8 cellular contexts compared by ENCODE assay signal in the genomic region with DNA sequence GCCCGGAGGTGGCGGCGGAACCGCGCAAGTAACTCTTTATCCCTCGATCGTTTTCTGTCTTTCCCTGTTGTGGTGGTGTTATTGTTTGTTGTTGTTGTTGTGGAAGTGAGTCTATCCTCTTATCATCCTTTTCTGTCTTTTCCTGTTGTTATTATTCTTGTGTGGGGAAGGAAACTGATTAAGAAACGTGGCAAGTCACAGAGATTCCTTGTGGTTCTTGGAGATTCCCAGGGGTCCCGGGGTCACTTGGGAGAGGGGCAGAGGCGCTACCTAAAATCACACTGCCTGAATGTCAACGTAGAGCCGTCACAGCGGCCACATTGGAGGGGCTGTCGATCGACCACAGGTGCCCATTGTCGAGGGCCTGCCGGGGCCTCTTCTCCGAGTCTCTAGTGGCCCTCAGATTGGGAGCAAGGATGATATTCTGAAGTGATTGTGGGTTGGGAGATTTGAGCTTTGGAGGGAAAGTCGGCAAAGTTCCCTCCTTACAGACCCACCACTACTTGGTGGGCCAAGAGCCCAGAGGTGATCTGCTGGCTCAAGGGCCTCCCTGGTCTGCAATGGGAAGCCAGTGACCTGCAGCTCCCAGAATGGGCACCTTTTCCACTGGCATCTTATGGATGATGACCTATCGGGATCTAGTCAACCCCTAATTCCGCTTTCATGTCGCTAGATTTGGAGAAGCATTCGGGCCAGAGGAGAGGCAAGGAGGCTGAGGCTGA. TPM values are rescaled to one million over a fixed set of nuclear protein-coding genes. Genes with fewer than 3 reads are reported as not detected.
DNase-seq lines count a peak whose midpoint lies in the region; ATAC-seq and TF ChIP-seq lines count a peak whose summit lies in the region.

No MANE protein-coding gene starts in this region.

- no peak overlapping the region for H4K91ac ChIP-seq in neuronal stem cell (ENCODE audit: low read depth, low read length, poor library complexity)

- H4K8ac ChIP-seq in neuronal stem cell (ENCODE audit: low read depth, low read length): no peak overlapping the region

- H2AFZ ChIP-seq in OCI-LY7 (ENCODE audit: low read length) (peak overlapping the region; percentile 61; the same call in 1 of the 2 replicates), neuronal stem cell (ENCODE audit: low read length) (peak overlapping the region; percentile 86)

- intact Hi-C loops in OCI-LY7 (cut with micrococcal nuclease; ENCODE audit: unreplicated experiment): no loop called here

- no peaks in the 10 kb centered on the region for H3K79me1 ChIP-seq in neuronal stem cell (ENCODE audit: low read depth, low read length)

- peaks cover 4 to 31% (median 6%) of the 10 kb centered on the region in 3 donors for H3K36me3 Mint-ChIP-seq in CD8-positive, alpha-beta memory T cell

- no peaks in the 10 kb centered on the region for H3K27me3 ChIP-seq in CD8-positive, alpha-beta memory T cell (ENCODE audit: insufficient read depth, low read length, poor library complexity, severe bottlenecking)
- peaks cover 2 to 27% (median 9%) of the 10 kb centered on the region in 3 experiments for H3K27me3 ChIP-seq in neuronal stem cell (ENCODE audit: control insufficient read depth in 3 of 3, insufficient read depth in 3 of 3, low read depth in 1 of 3, low read length in 3 of 3)

- H3K9me3 Mint-ChIP-seq in CD8-positive, alpha-beta memory T cell: no peaks in the 10 kb centered on the region

- H2AK5ac ChIP-seq in neuronal stem cell (ENCODE audit: low read depth, low read length): no peak overlapping the region

- no TSS peak for BruUV-seq in OCI-LY7 (replicated peaks; lab: Mats Ljungman, UMichigan)

- no CpG with 5 or more reads among the region's 23 CpGs for WGBS in neuronal stem cell (ENCODE audit: extremely low coverage in 2 of 2, insufficient read length in 2 of 2, insufficient replicate concordance in 1 of 2), 2 donors

- peak overlapping the region; percentile 93 to 99 (median 97) for H3K4me3 Mint-ChIP-seq in CD8-positive, alpha-beta memory T cell

- H3K36me3 ChIP-seq in CD8-positive, alpha-beta memory T cell (ENCODE audit: insufficient read depth, low read length): peaks cover 4% of the 10 kb centered on the region
- H3K36me3 ChIP-seq in OCI-LY7 (ENCODE audit: insufficient read depth, low read length): no peaks in the 10 kb centered on the region
- no peaks in the 10 kb centered on the region for H3K36me3 ChIP-seq in neuronal stem cell (replicated peaks in 1 of 2; ENCODE audit: control insufficient read depth in 2 of 2, insufficient read depth in 2 of 2, low read length in 2 of 2)

- no peak overlapping the region for H2BK12ac ChIP-seq in neuronal stem cell (ENCODE audit: low read length)

- no peak overlapping the region for H3K9ac ChIP-seq in neuronal stem cell (ENCODE audit: low read depth, low read length, poor library complexity)

- peak overlapping the region; percentile 95 to 99 (median 98) for H3K27ac Mint-ChIP-seq in CD8-positive, alpha-beta memory T cell

- H3K9me2 ChIP-seq in OCI-LY7 (ENCODE audit: insufficient read depth, low read length): no peaks in the 10 kb centered on the region

- POLR2A ChIA-PET in CD8-positive, alpha-beta memory T cell (lab: Charles Lee): interaction anchor here (1.0 to 4.6 kb wide), 3 partner anchors 112 to 299 kb away, joined by 3 to 39 read pairs (median 3); a partner anchor contains a TSS
- POLR2A ChIA-PET in OCI-LY7 (lab: Charles Lee): no interaction called here

- H3K4ac ChIP-seq in neuronal stem cell (ENCODE audit: low read length): no peak overlapping the region

- H3K4me2 ChIP-seq in OCI-LY7 (ENCODE audit: low read length) (peak overlapping the region; percentile 87), neuronal stem cell (ENCODE audit: insufficient read depth, low read length, poor library complexity, severe bottlenecking) (peak overlapping the region; percentile 83)

- peak in 1 of 5 donors; percentile 8 for DNase-seq in CD8-positive, alpha-beta memory T cell
- DNase-seq in OCI-LY7 (ENCODE audit: low spot score) (no peak), epithelial cell of esophagus (ENCODE audit: low read depth) (no peak), neuronal stem cell (ENCODE audit: low spot score) (no peak), NCI-H82 (lab: John Stamatoyannopoulos, UW) (no peak), NCI-H1436 treated with DMSO at 0.1 percent for 48 hours (lab: John Stamatoyannopoulos, UW) (no peak), AG08396 (ENCODE audit: low spot score) (no peak)

- H2BK5ac ChIP-seq in neuronal stem cell (ENCODE audit: low read length): no peak overlapping the region

- H3K9me3 ChIP-seq in CD8-positive, alpha-beta memory T cell (ENCODE audit: low read length): no peaks in the 10 kb centered on the region
- H3K9me3 ChIP-seq in OCI-LY7 (ENCODE audit: low read length): no peaks in the 10 kb centered on the region
- peaks cover 0 to 3% of the 10 kb centered on the region in 2 donors for H3K9me3 ChIP-seq in neuronal stem cell (replicated peaks in 1 of 2; ENCODE audit: control insufficient read depth in 2 of 2, insufficient read depth in 1 of 2, low read depth in 1 of 2, low read length in 2 of 2)

- peak overlapping the region; percentile 92 for H3K4me3 ChIP-seq in CD8-positive, alpha-beta memory T cell (ENCODE audit: low read length)
- H3K4me3 ChIP-seq in OCI-LY7 (ENCODE audit: low read depth, low read length, poor library complexity, severe bottlenecking): peak overlapping the region; percentile 76
- H3K4me3 ChIP-seq in epithelial cell of esophagus (ENCODE audit: low read length): peak overlapping the region; percentile 73
- H3K4me3 ChIP-seq in neuronal stem cell (ENCODE audit: low read length in 2 of 2): peak overlapping the region; percentile 55 to 56

- H3K4me1 ChIP-seq in CD8-positive, alpha-beta memory T cell (ENCODE audit: insufficient read depth, low read length): peaks cover 44% of the 10 kb centered on the region
- peaks cover 33% of the 10 kb centered on the region for H3K4me1 ChIP-seq in OCI-LY7 (ENCODE audit: insufficient read depth, low read length, poor library complexity, severe bottlenecking)
- H3K4me1 ChIP-seq in neuronal stem cell (ENCODE audit: control insufficient read depth in 2 of 2, insufficient read depth in 1 of 2, low read depth in 1 of 2, low read length in 2 of 2): peaks cover 5% of the 10 kb centered on the region in 2 donors

- no peak overlapping the region for H3K18ac ChIP-seq in neuronal stem cell (ENCODE audit: low read length)

- H3K27ac ChIP-seq in CD8-positive, alpha-beta memory T cell (ENCODE audit: low read depth, low read length): peak overlapping the region; percentile 93
- no peak overlapping the region for H3K27ac ChIP-seq in OCI-LY7 (ENCODE audit: low read depth, low read length, poor library complexity, severe bottlenecking)
- H3K27ac ChIP-seq in neuronal stem cell (replicated peaks; ENCODE audit: low read length): no peak overlapping the region

- H2BK120ac ChIP-seq in neuronal stem cell (ENCODE audit: low read depth, low read length): no peak overlapping the region

- H3K14ac ChIP-seq in neuronal stem cell (ENCODE audit: low read length): no peak overlapping the region

- no peaks in the 10 kb centered on the region for H3K79me2 ChIP-seq in OCI-LY7 (ENCODE audit: insufficient read depth, low read depth, low read length)

- H3K4me1 Mint-ChIP-seq in CD8-positive, alpha-beta memory T cell: peaks cover 59 to 68% (median 68%) of the 10 kb centered on the region in 3 donors

- H3K27me3 Mint-ChIP-seq in CD8-positive, alpha-beta memory T cell: no peaks in the 10 kb centered on the region

- peak overlapping the region; percentile 83 for H3K23ac ChIP-seq in neuronal stem cell (ENCODE audit: low read depth, low read length, poor library complexity)

- no peak for TF ChIP-seq CTCF in OCI-LY7 (conservative IDR thresholded peaks at IDR 0.05; ENCODE audit: low read length)
- TF ChIP-seq CTCF in epithelial cell of esophagus (IDR thresholded peaks at IDR 0.05; ENCODE audit: insufficient read depth, low read depth, low read length, missing control alignments): no peak

- no peak overlapping the region for H2BK15ac ChIP-seq in neuronal stem cell (ENCODE audit: low read length)

- H4K20me1 ChIP-seq in OCI-LY7 (ENCODE audit: insufficient read depth, low read length): no peaks in the 10 kb centered on the region

- CTCF ChIA-PET in CD8-positive, alpha-beta memory T cell (lab: Charles Lee): interaction anchor here (2.9 to 6.6 kb wide), 2 partner anchors 103 to 120 kb away, joined by 19 to 137 read pairs; a partner anchor contains a TSS
- CTCF ChIA-PET in OCI-LY7 (lab: Charles Lee; ENCODE audit: unreplicated experiment): no interaction called here

- no peak for ATAC-seq in GM19395 (IDR thresholded peaks at IDR 0.05; ENCODE audit: unreplicated experiment)

RNA-seq across cellular contexts. Expression of a gene that starts 0.8 kb away (rescaled TPM):
- 10 to 100 TPM; 41.3 to 44.8 TPM for total RNA-seq in CD8-positive, alpha-beta memory T cell
- polyA plus RNA-seq in CD8-positive, alpha-beta memory T cell: 16.6 TPM
- 12.4 and 17.0 TPM in 2 replicates for total RNA-seq in OCI-LY7 (2014; rRNA removed; shearing (Covaris generic))
- 3.5 and 5.6 TPM in 2 replicates for total RNA-seq in OCI-LY7 (2022)
- polyA plus RNA-seq in neuronal stem cell (2013, experiment 1 of 2): 0.71 TPM
- 0.89 TPM for polyA plus RNA-seq in neuronal stem cell (2013, experiment 2 of 2)
